In genomic region chr7:92762853-92763252, GRCh38 we compare ENCODE assay signal across 2 cellular contexts.
TF ChIP-seq lines count a peak whose summit lies in the region.

No MANE protein-coding gene starts in this region.

TF ChIP-seq in SK-N-SH, 30 proteins besides CTCF, POLR2A, EP300 and RAD21 (continued from another document):
- TF ChIP-seq USF1 (IDR thresholded peaks at IDR 0.05; ENCODE audit: borderline replicate concordance, low read depth) = no peak
- no peak for TF ChIP-seq RCOR1 (IDR thresholded peaks at IDR 0.05; ENCODE audit: low read length)
- TF ChIP-seq PBX3 (IDR thresholded peaks at IDR 0.05) = no peak
- no peak for TF ChIP-seq TAF1 (IDR thresholded peaks at IDR 0.05; ENCODE audit: borderline replicate concordance, low read depth, low read length)

TF ChIP-seq in SK-N-SH treated with all-trans-retinoic acid at 6 μM for 48 hours, 23 proteins besides CTCF, POLR2A, EP300 and RAD21 (continued from another document):
- TF ChIP-seq TSHZ2 (CRISPR knock-in tag; IDR thresholded peaks at IDR 0.05) = no peak
- no peak for TF ChIP-seq ZNF8 (CRISPR knock-in tag; IDR thresholded peaks at IDR 0.05)
